Comparison of ENCODE assay signal across 1 cellular context in genomic region chr9:97511762-97512429, GRCh38.
TF ChIP-seq lines count a peak whose summit lies in the region.

No MANE protein-coding gene starts in this region.

TF ChIP-seq in IMR-90, 13 proteins besides CTCF, POLR2A, EP300 and RAD21:
- TF ChIP-seq ELK1 (IDR thresholded peaks at IDR 0.05; ENCODE audit: borderline replicate concordance, low read depth, low read length) (no peak), RFX5 (IDR thresholded peaks at IDR 0.05; ENCODE audit: low read depth, low read length) (no peak), MAFK (IDR thresholded peaks at IDR 0.05; ENCODE audit: low read depth, low read length) (no peak)
